22 cellular contexts compared by ENCODE assay signal in genomic region chr13:113782472-113782871, GRCh38. TPM values are rescaled to one million over a fixed set of nuclear protein-coding genes. Genes with fewer than 3 reads are reported as not detected.
"Had no signal": no experiment of that assay in that cellular context is flagged by ENCODE, and none has a peak within 500 bp of the region (broad histone marks: within the 10 kb centered on the region; RNA-seq: fewer than 3 reads in every experiment).

No MANE protein-coding gene starts in this region.

- H3K4me1 Mint-ChIP-seq: immature natural killer cell, naive B cell, nephron had no signal

- H3K27ac Mint-ChIP-seq: immature natural killer cell; naive B cell; nephron; stimulated activated naive B cell treated with anti-CD40 and anti-IgM and Interleukin-4, amounts not matched to agents 10 μg/mL and 1 μg/mL and 100 μg/mL, for 72 hours; stimulated activated naive CD8-positive, alpha-beta T cell treated with anti-CD3 and anti-CD28 coated beads, Interleukin-15, amount 100 ng/mL, for 72 hours had no signal

- H3K9me3 Mint-ChIP-seq: immature natural killer cell; naive B cell; stimulated activated naive B cell treated with anti-CD40 and anti-IgM and Interleukin-4, amounts not matched to agents 10 μg/mL and 1 μg/mL and 100 μg/mL, for 72 hours; stimulated activated naive CD8-positive, alpha-beta T cell treated with anti-CD3 and anti-CD28 coated beads, Interleukin-15, amount 100 ng/mL, for 72 hours had no signal

- H3K27me3 ChIP-seq: right lobe of liver had no signal

- H3K9me3 ChIP-seq: colonic mucosa, left ventricle myocardium inferior, psoas muscle, right lobe of liver, thoracic aorta, transverse colon had no signal

- H3K9ac ChIP-seq: parathyroid adenoma had no signal

- H3K4me1 ChIP-seq: colonic mucosa, left ventricle myocardium inferior, parathyroid adenoma, psoas muscle, right lobe of liver had no signal

- H3K27ac ChIP-seq: colonic mucosa, foreskin keratinocyte, left ventricle myocardium inferior, parathyroid adenoma, psoas muscle, right lobe of liver, thoracic aorta, transverse colon had no signal

- ATAC-seq: foreskin keratinocyte; psoas muscle; right lobe of liver; stimulated activated naive B cell treated with anti-CD40 and anti-IgM and Interleukin-4, amounts not matched to agents 10 μg/mL and 1 μg/mL and 100 μg/mL, for 72 hours; stimulated activated naive CD8-positive, alpha-beta T cell treated with anti-CD3 and anti-CD28 coated beads, Interleukin-15, amount 100 ng/mL, for 72 hours had no signal

- H3K36me3 Mint-ChIP-seq: immature natural killer cell had no signal

- H3K36me3 ChIP-seq: colonic mucosa, left ventricle myocardium inferior, right lobe of liver, thoracic aorta, transverse colon had no signal

- DNase-seq: colonic mucosa; dermis blood vessel endothelial cell; erythroblast; foreskin keratinocyte; immature natural killer cell; left ventricle myocardium inferior; mesenchymal stem cell; naive B cell; occipital lobe; psoas muscle; retina; stimulated activated CD4-positive, alpha-beta T cell treated with anti-CD3 and anti-CD28 coated beads, Interleukin-2, amount 100 ng/mL, for 24 hours; stimulated activated CD4-positive, alpha-beta T cell treated with anti-CD3 and anti-CD28 coated beads, Interleukin-4, amount 100 ng/mL, for 4 hours; stimulated activated naive B cell treated with anti-CD40 and anti-IgM and Interleukin-4, amounts not matched to agents 10 μg/mL and 1 μg/mL and 100 μg/mL, for 72 hours; stimulated activated naive CD8-positive, alpha-beta T cell treated with anti-CD3 and anti-CD28 coated beads, Interleukin-15, amount 100 ng/mL, for 72 hours; substantia nigra; transverse colon had no signal

- H3K4me3 Mint-ChIP-seq: immature natural killer cell; naive B cell; nephron; stimulated activated naive B cell treated with anti-CD40 and anti-IgM and Interleukin-4, amounts not matched to agents 10 μg/mL and 1 μg/mL and 100 μg/mL, for 72 hours; stimulated activated naive CD8-positive, alpha-beta T cell treated with anti-CD3 and anti-CD28 coated beads, Interleukin-15, amount 100 ng/mL, for 72 hours had no signal

- H3K4me3 ChIP-seq: colonic mucosa, left ventricle myocardium inferior, lung, psoas muscle, right lobe of liver, thoracic aorta, transverse colon had no signal

RNA-seq across cellular contexts. Expression of gene TMEM255B, which starts 23.4 kb away (rescaled TPM):
- polyA plus RNA-seq: immature natural killer cell had no signal
